Comparison of ENCODE assay signal across 8 cellular contexts in genomic region chr20:20051767-20052073, GRCh38.
DNase-seq lines count a peak whose midpoint lies in the region; ATAC-seq and TF ChIP-seq lines count a peak whose summit lies in the region.

No MANE protein-coding gene starts in this region.

- DNase-seq in cardiac fibroblast (ENCODE audit: low read depth in 2 of 2) (no peak), inferior parietal cortex (ENCODE audit: extremely low spot score) (no peak), NCI-H1436 (lab: John Stamatoyannopoulos, UW) (no peak)
- DNase-seq in central memory CD4-positive, alpha-beta T cell = no peak
- DNase-seq in activated CD4-positive, alpha-beta T cell treated with anti-CD3 and anti-CD28 coated beads, Interleukin-2, amount 50 U/mL, for 1 hour = no peak

- peak; percentile 12 for ATAC-seq in HG03439 (IDR thresholded peaks at IDR 0.05; ENCODE audit: unreplicated experiment)

- no peaks in the 10 kb centered on the region for H3K27me3 ChIP-seq in muscle layer of duodenum (ENCODE audit: low read depth, low read length)

- H3K36me3 ChIP-seq in muscle layer of duodenum (ENCODE audit: control insufficient read depth in 1 of 2, insufficient read depth in 2 of 2, low read length in 2 of 2) = peaks cover 33 to 37% of the 10 kb centered on the region in 2 donors

- peak overlapping the region; percentile 91 for H3K4me3 ChIP-seq in GM08714 (ENCODE audit: low read length)
- H3K4me3 ChIP-seq in cardiac fibroblast (replicated peaks in 1 of 2; ENCODE audit: low read depth in 2 of 2, low read length in 2 of 2) = peak overlapping the region; percentile 84 to 98
- H3K4me3 ChIP-seq in muscle layer of duodenum (ENCODE audit: low read depth in 1 of 2, low read length in 2 of 2) = peak overlapping the region; percentile 98 to 100

- H3K4me1 ChIP-seq in muscle layer of duodenum (ENCODE audit: control insufficient read depth in 1 of 2, insufficient read depth in 2 of 2, low read length in 2 of 2) = peaks cover 6 to 24% of the 10 kb centered on the region in 2 donors

- no peak for TF ChIP-seq CTCF in cardiac fibroblast (IDR thresholded peaks at IDR 0.05; ENCODE audit: low read depth, low read length)

- peak overlapping the region; percentile 88 for H3K27ac ChIP-seq in muscle layer of duodenum (ENCODE audit: low read length)

- H3K9me3 ChIP-seq in muscle layer of duodenum (ENCODE audit: control insufficient read depth in 1 of 2, low read length in 2 of 2) = no peaks in the 10 kb centered on the region
